ENCODE assay signal across 2 cellular contexts in the genomic region with DNA sequence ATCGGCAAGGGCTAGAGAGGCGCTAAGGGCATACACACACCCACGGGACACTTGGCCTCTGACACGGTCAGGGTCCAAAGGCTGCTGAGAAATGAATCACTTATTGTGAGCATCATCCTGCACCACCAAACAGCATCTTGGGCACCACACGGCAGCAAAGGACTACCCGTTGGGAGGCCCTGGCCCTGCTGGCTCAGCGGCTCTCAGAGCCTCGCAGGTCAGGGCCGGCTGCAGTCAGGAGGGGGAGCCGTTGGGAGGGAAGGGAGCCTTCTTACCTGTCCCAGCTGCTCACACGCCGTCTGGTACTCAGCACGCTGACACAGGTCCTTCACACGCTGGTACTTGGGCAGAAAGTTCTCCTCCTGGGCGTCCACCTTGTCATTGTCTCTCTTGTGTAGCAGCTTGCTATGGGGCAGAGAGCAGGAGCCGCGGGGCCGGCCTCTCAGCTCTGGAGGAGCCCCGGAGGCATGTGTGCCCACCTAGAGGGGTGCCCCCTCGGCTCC.
TF ChIP-seq lines count a peak whose summit lies in the region.

No MANE protein-coding gene starts in this region.

TF ChIP-seq in HCT116, 20 proteins besides CTCF, POLR2A, EP300 and RAD21:
- TF ChIP-seq CBX3 (IDR thresholded peaks at IDR 0.05; ENCODE audit: low read depth) (no peak), ZNF274 (IDR thresholded peaks at IDR 0.05; ENCODE audit: low read depth, low read length) (no peak), CEBPB (IDR thresholded peaks at IDR 0.05; ENCODE audit: low read depth) (no peak), POLR2AphosphoS5 (IDR thresholded peaks at IDR 0.05; ENCODE audit: low read depth, low read length) (no peak), EZH2phosphoT487 (IDR thresholded peaks at IDR 0.05; ENCODE audit: borderline replicate concordance) (no peak), JUND (IDR thresholded peaks at IDR 0.05) (no peak), EZH2 (IDR thresholded peaks at IDR 0.05) (no peak), EGR1 (IDR thresholded peaks at IDR 0.05; ENCODE audit: low read depth) (no peak), SRF (IDR thresholded peaks at IDR 0.05; ENCODE audit: low read depth) (no peak), FOSL1 (IDR thresholded peaks at IDR 0.05; ENCODE audit: low read depth) (no peak), YY1 (IDR thresholded peaks at IDR 0.05; ENCODE audit: extremely low read depth, insufficient replicate concordance, low read depth, low read length) (no peak), SIN3A (IDR thresholded peaks at IDR 0.05; ENCODE audit: low read depth) (no peak), SP1 (IDR thresholded peaks at IDR 0.05; ENCODE audit: low read depth) (no peak), ZFX (IDR thresholded peaks at IDR 0.05) (no peak)
- TF ChIP-seq, protein P1, sequence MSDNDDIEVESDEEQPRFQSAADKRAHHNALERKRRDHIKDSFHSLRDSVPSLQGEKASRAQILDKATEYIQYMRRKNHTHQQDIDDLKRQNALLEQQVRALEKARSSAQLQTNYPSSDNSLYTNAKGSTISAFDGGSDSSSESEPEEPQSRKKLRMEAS (IDR thresholded peaks at IDR 0.05) = no peak
- TF ChIP-seq, protein P2, sequence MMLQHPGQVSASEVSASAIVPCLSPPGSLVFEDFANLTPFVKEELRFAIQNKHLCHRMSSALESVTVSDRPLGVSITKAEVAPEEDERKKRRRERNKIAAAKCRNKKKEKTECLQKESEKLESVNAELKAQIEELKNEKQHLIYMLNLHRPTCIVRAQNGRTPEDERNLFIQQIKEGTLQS (IDR thresholded peaks at IDR 0.05) = no peak
- TF ChIP-seq, protein P3, sequence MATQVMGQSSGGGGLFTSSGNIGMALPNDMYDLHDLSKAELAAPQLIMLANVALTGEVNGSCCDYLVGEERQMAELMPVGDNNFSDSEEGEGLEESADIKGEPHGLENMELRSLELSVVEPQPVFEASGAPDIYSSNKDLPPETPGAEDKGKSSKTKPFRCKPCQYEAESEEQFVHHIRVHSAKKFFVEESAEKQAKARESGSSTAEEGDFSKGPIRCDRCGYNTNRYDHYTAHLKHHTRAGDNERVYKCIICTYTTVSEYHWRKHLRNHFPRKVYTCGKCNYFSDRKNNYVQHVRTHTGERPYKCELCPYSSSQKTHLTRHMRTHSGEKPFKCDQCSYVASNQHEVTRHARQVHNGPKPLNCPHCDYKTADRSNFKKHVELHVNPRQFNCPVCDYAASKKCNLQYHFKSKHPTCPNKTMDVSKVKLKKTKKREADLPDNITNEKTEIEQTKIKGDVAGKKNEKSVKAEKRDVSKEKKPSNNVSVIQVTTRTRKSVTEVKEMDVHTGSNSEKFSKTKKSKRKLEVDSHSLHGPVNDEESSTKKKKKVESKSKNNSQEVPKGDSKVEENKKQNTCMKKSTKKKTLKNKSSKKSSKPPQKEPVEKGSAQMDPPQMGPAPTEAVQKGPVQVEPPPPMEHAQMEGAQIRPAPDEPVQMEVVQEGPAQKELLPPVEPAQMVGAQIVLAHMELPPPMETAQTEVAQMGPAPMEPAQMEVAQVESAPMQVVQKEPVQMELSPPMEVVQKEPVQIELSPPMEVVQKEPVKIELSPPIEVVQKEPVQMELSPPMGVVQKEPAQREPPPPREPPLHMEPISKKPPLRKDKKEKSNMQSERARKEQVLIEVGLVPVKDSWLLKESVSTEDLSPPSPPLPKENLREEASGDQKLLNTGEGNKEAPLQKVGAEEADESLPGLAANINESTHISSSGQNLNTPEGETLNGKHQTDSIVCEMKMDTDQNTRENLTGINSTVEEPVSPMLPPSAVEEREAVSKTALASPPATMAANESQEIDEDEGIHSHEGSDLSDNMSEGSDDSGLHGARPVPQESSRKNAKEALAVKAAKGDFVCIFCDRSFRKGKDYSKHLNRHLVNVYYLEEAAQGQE (IDR thresholded peaks at IDR 0.05; ENCODE audit: low read depth) = no peak

TF ChIP-seq in GM12878, 131 proteins besides CTCF, POLR2A, EP300 and RAD21:
- TF ChIP-seq CBX3 (IDR thresholded peaks at IDR 0.05; ENCODE audit: borderline replicate concordance, low read depth) (no peak), NFXL1 (IDR thresholded peaks at IDR 0.05; ENCODE audit: borderline replicate concordance) (0 out of 2 replicates have a peak, but pooled peaks have one; percentile 11)
- TF ChIP-seq, protein P1 (IDR thresholded peaks at IDR 0.05; ENCODE audit: low read depth, low read length) = no peak
- TF ChIP-seq, protein P4, sequence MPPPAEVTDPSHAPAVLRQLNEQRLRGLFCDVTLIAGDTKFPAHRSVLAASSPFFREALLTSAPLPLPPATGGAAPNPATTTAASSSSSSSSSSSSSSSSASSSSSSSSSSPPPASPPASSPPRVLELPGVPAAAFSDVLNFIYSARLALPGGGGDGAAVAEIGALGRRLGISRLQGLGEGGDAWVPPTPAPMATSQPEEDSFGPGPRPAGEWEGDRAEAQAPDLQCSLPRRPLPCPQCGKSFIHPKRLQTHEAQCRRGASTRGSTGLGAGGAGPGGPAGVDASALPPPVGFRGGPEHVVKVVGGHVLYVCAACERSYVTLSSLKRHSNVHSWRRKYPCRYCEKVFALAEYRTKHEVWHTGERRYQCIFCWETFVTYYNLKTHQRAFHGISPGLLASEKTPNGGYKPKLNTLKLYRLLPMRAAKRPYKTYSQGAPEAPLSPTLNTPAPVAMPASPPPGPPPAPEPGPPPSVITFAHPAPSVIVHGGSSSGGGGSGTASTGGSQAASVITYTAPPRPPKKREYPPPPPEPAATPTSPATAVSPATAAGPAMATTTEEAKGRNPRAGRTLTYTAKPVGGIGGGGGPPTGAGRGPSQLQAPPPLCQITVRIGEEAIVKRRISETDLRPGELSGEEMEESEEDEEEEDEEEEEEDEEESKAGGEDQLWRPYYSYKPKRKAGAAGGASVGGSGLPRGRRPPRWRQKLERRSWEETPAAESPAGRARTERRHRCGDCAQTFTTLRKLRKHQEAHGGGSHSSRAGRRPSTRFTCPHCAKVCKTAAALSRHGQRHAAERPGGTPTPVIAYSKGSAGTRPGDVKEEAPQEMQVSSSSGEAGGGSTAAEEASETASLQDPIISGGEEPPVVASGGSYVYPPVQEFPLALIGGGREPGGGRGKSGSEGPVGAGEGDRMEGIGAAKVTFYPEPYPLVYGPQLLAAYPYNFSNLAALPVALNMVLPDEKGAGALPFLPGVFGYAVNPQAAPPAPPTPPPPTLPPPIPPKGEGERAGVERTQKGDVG (CRISPR knock-in tag; IDR thresholded peaks at IDR 0.05) = no peak
- TF ChIP-seq, protein P5, sequence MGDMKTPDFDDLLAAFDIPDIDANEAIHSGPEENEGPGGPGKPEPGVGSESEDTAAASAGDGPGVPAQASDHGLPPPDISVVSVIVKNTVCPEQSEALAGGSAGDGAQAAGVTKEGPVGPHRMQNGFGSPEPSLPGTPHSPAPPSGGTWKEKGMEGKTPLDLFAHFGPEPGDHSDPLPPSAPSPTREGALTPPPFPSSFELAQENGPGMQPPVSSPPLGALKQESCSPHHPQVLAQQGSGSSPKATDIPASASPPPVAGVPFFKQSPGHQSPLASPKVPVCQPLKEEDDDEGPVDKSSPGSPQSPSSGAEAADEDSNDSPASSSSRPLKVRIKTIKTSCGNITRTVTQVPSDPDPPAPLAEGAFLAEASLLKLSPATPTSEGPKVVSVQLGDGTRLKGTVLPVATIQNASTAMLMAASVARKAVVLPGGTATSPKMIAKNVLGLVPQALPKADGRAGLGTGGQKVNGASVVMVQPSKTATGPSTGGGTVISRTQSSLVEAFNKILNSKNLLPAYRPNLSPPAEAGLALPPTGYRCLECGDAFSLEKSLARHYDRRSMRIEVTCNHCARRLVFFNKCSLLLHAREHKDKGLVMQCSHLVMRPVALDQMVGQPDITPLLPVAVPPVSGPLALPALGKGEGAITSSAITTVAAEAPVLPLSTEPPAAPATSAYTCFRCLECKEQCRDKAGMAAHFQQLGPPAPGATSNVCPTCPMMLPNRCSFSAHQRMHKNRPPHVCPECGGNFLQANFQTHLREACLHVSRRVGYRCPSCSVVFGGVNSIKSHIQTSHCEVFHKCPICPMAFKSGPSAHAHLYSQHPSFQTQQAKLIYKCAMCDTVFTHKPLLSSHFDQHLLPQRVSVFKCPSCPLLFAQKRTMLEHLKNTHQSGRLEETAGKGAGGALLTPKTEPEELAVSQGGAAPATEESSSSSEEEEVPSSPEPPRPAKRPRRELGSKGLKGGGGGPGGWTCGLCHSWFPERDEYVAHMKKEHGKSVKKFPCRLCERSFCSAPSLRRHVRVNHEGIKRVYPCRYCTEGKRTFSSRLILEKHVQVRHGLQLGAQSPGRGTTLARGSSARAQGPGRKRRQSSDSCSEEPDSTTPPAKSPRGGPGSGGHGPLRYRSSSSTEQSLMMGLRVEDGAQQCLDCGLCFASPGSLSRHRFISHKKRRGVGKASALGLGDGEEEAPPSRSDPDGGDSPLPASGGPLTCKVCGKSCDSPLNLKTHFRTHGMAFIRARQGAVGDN (IDR thresholded peaks at IDR 0.05) = no peak
- TF ChIP-seq, protein P6, sequence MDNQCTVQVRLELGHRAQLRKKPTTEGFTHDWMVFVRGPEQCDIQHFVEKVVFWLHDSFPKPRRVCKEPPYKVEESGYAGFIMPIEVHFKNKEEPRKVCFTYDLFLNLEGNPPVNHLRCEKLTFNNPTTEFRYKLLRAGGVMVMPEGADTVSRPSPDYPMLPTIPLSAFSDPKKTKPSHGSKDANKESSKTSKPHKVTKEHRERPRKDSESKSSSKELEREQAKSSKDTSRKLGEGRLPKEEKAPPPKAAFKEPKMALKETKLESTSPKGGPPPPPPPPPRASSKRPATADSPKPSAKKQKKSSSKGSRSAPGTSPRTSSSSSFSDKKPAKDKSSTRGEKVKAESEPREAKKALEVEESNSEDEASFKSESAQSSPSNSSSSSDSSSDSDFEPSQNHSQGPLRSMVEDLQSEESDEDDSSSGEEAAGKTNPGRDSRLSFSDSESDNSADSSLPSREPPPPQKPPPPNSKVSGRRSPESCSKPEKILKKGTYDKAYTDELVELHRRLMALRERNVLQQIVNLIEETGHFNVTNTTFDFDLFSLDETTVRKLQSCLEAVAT (IDR thresholded peaks at IDR 0.05) = no peak
